ENCODE assay signal across 1 cellular context in the genomic region with DNA sequence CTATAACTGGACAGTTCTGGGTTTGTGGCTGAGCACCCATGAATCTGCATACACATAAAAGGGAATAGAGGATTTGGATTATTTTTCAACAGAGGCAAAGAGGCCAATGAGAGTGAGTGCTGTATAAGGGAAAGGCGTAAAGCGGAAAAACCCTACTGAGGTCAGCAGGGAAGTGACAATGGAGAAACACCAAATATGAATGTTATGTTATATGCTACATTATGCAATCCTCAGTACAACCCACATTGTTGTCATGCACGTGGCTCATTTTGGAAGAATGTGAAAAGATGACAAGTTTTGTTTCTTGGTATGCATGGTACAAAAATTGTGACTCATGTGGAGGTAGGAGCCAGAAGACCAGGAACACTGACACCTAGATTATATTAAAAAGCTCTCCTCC.
TF ChIP-seq lines count a peak whose summit lies in the region.

No MANE protein-coding gene starts in this region.

TF ChIP-seq in SK-N-SH, 30 proteins besides CTCF, POLR2A, EP300 and RAD21 (continued from another document):
- TF ChIP-seq, protein P1, sequence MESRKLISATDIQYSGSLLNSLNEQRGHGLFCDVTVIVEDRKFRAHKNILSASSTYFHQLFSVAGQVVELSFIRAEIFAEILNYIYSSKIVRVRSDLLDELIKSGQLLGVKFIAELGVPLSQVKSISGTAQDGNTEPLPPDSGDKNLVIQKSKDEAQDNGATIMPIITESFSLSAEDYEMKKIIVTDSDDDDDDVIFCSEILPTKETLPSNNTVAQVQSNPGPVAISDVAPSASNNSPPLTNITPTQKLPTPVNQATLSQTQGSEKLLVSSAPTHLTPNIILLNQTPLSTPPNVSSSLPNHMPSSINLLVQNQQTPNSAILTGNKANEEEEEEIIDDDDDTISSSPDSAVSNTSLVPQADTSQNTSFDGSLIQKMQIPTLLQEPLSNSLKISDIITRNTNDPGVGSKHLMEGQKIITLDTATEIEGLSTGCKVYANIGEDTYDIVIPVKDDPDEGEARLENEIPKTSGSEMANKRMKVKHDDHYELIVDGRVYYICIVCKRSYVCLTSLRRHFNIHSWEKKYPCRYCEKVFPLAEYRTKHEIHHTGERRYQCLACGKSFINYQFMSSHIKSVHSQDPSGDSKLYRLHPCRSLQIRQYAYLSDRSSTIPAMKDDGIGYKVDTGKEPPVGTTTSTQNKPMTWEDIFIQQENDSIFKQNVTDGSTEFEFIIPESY (IDR thresholded peaks at IDR 0.05; ENCODE audit: borderline replicate concordance, low read depth): no peak
- peak; percentile 31; the same call in 1 of the 2 replicates for TF ChIP-seq FOSL2 (IDR thresholded peaks at IDR 0.05; ENCODE audit: borderline replicate concordance, low read depth)
- no peak for TF ChIP-seq MEF2A (IDR thresholded peaks at IDR 0.05; ENCODE audit: borderline replicate concordance, low read depth)
- no peak for TF ChIP-seq RFX5 (IDR thresholded peaks at IDR 0.05; ENCODE audit: low read length)
- no peak for TF ChIP-seq SMC3 (IDR thresholded peaks at IDR 0.05; ENCODE audit: low read depth, low read length)
- TF ChIP-seq GABPA (IDR thresholded peaks at IDR 0.05; ENCODE audit: low read depth): no peak
- TF ChIP-seq FOXM1 (IDR thresholded peaks at IDR 0.05; ENCODE audit: low read depth): no peak
- no peak for TF ChIP-seq CHD2 (IDR thresholded peaks at IDR 0.05; ENCODE audit: low read length, partially characterized antibody)
- TF ChIP-seq JUND (IDR thresholded peaks at IDR 0.05): peak; percentile 13; the same call in 1 of the 2 replicates
TF ChIP-seq in SK-N-SH: peak in this region for 3.
